17 cellular contexts compared by ENCODE assay signal in genomic region chr11:134901536-134901935, GRCh38.
DNase-seq lines count a peak whose midpoint lies in the region; ATAC-seq and TF ChIP-seq lines count a peak whose summit lies in the region.
"Had no signal": no experiment of that assay in that cellular context is flagged by ENCODE, and none has a peak within 500 bp of the region (broad histone marks: within the 10 kb centered on the region; RNA-seq: fewer than 3 reads in every experiment).

No MANE protein-coding gene starts in this region.

- no peak for TF ChIP-seq CTCF in GM23338 (conservative IDR thresholded peaks at IDR 0.05; ENCODE audit: low read depth in 2 of 2)
- TF ChIP-seq CTCF in esophagus muscularis mucosa (IDR thresholded peaks at IDR 0.05): no peak

- no peak overlapping the region for H3K4ac ChIP-seq in neuronal stem cell (ENCODE audit: low read length)

- H3K4me1 Mint-ChIP-seq in GM23338: peaks cover 10% of the 10 kb centered on the region
- H3K4me1 Mint-ChIP-seq: CD4-positive, CD25-positive, alpha-beta regulatory T cell had no signal

- no peak for TF ChIP-seq EP300 in esophagus muscularis mucosa (IDR thresholded peaks at IDR 0.05)

- H2BK5ac ChIP-seq in neuronal stem cell (ENCODE audit: low read length): no peak overlapping the region

- no peak overlapping the region for H2BK120ac ChIP-seq in neuronal stem cell (ENCODE audit: low read depth, low read length)

- H3K9ac ChIP-seq in HUES6 (ENCODE audit: low read length) (peak overlapping the region; percentile 44), neuronal stem cell (ENCODE audit: low read depth, low read length, poor library complexity) (no peak overlapping the region)
- H3K9ac ChIP-seq: BLaER1 treated with 17β-estradiol and CSF1 and Interleukin-3, amounts not matched to agents 10 nM and 100 nM had no signal

- H4K8ac ChIP-seq in neuronal stem cell (ENCODE audit: low read depth, low read length): no peak overlapping the region

- H3K4me1 ChIP-seq in GM23338 (ENCODE audit: insufficient read depth): no peaks in the 10 kb centered on the region
- peaks cover 5% of the 10 kb centered on the region; the same call in 1 of the 2 replicates for H3K4me1 ChIP-seq in HUES6 (ENCODE audit: control insufficient read depth, insufficient read depth, low read length)
- peaks cover 0 to 14% (median 3%) of the 10 kb centered on the region in 4 donors for H3K4me1 ChIP-seq in esophagus muscularis mucosa
- peaks cover 0 to 3% of the 10 kb centered on the region in 2 donors for H3K4me1 ChIP-seq in neuronal stem cell (ENCODE audit: control insufficient read depth in 2 of 2, insufficient read depth in 1 of 2, low read depth in 1 of 2, low read length in 2 of 2)

- 71% methylated on average over 8 of the region's 8 CpGs for WGBS in esophagus muscularis mucosa
- no CpG with 5 or more reads among the region's 8 CpGs for WGBS in neuronal stem cell (ENCODE audit: extremely low coverage in 2 of 2, insufficient read length in 2 of 2, insufficient replicate concordance in 1 of 2), 2 donors

- H3K9me3 ChIP-seq in HUES6 (ENCODE audit: control insufficient read depth, insufficient read depth, low read depth, low read length): no peaks in the 10 kb centered on the region
- no peaks in the 10 kb centered on the region for H3K9me3 ChIP-seq in esophagus muscularis mucosa
- H3K9me3 ChIP-seq in neuronal stem cell (replicated peaks in 1 of 2; ENCODE audit: control insufficient read depth in 2 of 2, insufficient read depth in 1 of 2, low read depth in 1 of 2, low read length in 2 of 2): no peaks in the 10 kb centered on the region
- H3K9me3 ChIP-seq: BLaER1 treated with 17β-estradiol and CSF1 and Interleukin-3, amounts not matched to agents 10 nM and 100 nM had no signal

- intact Hi-C loops in esophagus muscularis mucosa (cut with DNase I): no loop called here

- H3K23ac ChIP-seq in neuronal stem cell (ENCODE audit: low read depth, low read length, poor library complexity): peak overlapping the region; percentile 20

- no peaks in the 10 kb centered on the region for H3K79me2 ChIP-seq in GM23338 (replicated peaks; ENCODE audit: insufficient read depth)

- no peak for TF ChIP-seq POLR2A in esophagus muscularis mucosa (IDR thresholded peaks at IDR 0.05; ENCODE audit: low read depth)

- H2BK12ac ChIP-seq in neuronal stem cell (ENCODE audit: low read length): peak overlapping the region; percentile 4

- no peak overlapping the region for H3K14ac ChIP-seq in neuronal stem cell (ENCODE audit: low read length)

- no peak overlapping the region for H4K91ac ChIP-seq in neuronal stem cell (ENCODE audit: low read depth, low read length, poor library complexity)

- no peaks in the 10 kb centered on the region for H4K20me1 ChIP-seq in GM23338 (replicated peaks; ENCODE audit: insufficient read depth)
- H4K20me1 ChIP-seq: BLaER1 treated with 17β-estradiol and CSF1 and Interleukin-3, amounts not matched to agents 10 nM and 100 nM had no signal

- H3K4me3 ChIP-seq in GM23338: no peak overlapping the region
- H3K4me3 ChIP-seq in HUES6 (ENCODE audit: low read depth, low read length): no peak overlapping the region
- no peak overlapping the region for H3K4me3 ChIP-seq in esophagus muscularis mucosa
- H3K4me3 ChIP-seq in neuronal stem cell (ENCODE audit: low read length in 2 of 2): no peak overlapping the region
- H3K4me3 ChIP-seq: BLaER1 treated with 17β-estradiol and CSF1 and Interleukin-3, amounts not matched to agents 10 nM and 100 nM; GM12878 had no signal

- no peaks in the 10 kb centered on the region for H3K9me3 Mint-ChIP-seq in GM23338

- peak; percentile 34 for DNase-seq in GM23338 (ENCODE audit: low spot score)
- peak; percentile 66 for DNase-seq in esophagus muscularis mucosa (ENCODE audit: extremely low spot score)
- DNase-seq in neuronal stem cell (ENCODE audit: low spot score): no peak
- no peak for DNase-seq in NCI-H345 (lab: John Stamatoyannopoulos, UW)
- no peak for DNase-seq in COLO829 (ENCODE audit: low spot score)
- no peak for DNase-seq in NOMO-1 treated with DMSO at 0.1 percent for 48 hours (lab: John Stamatoyannopoulos, UW; ENCODE audit: unreplicated experiment)
- no peak for DNase-seq in HK-2 (ENCODE audit: unreplicated experiment)
- DNase-seq: ACHN; Calu3; CD4-positive, CD25-positive, alpha-beta regulatory T cell; DMS 273 treated with DMSO at 0.1 percent for 48 hours; GOT3; IMR-90 had no signal

- peak; percentile 93 for ATAC-seq in GM23338
- ATAC-seq: GM12878, HCT116 had no signal

- H2AFZ ChIP-seq in GM23338 (peak overlapping the region; percentile 86; the same call in 1 of the 2 replicates), neuronal stem cell (ENCODE audit: low read length) (no peak overlapping the region)

- no peak overlapping the region for H3K4me3 Mint-ChIP-seq in GM23338
- H3K4me3 Mint-ChIP-seq: CD4-positive, CD25-positive, alpha-beta regulatory T cell had no signal

- no peaks in the 10 kb centered on the region for H3K36me3 Mint-ChIP-seq in GM23338 (ENCODE audit: low read depth)
- H3K36me3 Mint-ChIP-seq: CD4-positive, CD25-positive, alpha-beta regulatory T cell had no signal

- H3K27me3 Mint-ChIP-seq in GM23338 (ENCODE audit: insufficient read depth, low read depth, poor library complexity): peaks cover 6% of the 10 kb centered on the region

- H3K36me3 ChIP-seq in GM23338 (ENCODE audit: insufficient read depth) (no peaks in the 10 kb centered on the region), HUES6 (ENCODE audit: control insufficient read depth, insufficient read depth, low read length) (no peaks in the 10 kb centered on the region), esophagus muscularis mucosa (no peaks in the 10 kb centered on the region), neuronal stem cell (replicated peaks in 1 of 2; ENCODE audit: control insufficient read depth in 2 of 2, insufficient read depth in 2 of 2, low read length in 2 of 2) (no peaks in the 10 kb centered on the region)
- H3K36me3 ChIP-seq: BLaER1 treated with 17β-estradiol and CSF1 and Interleukin-3, amounts not matched to agents 10 nM and 100 nM had no signal

- no peak overlapping the region for H2BK15ac ChIP-seq in neuronal stem cell (ENCODE audit: low read length)

- H3K4me2 ChIP-seq in GM23338 (no peak overlapping the region), neuronal stem cell (ENCODE audit: insufficient read depth, low read length, poor library complexity, severe bottlenecking) (no peak overlapping the region)
- H3K4me2 ChIP-seq: BLaER1 treated with 17β-estradiol and CSF1 and Interleukin-3, amounts not matched to agents 10 nM and 100 nM had no signal

- H3K18ac ChIP-seq in neuronal stem cell (ENCODE audit: low read length): peak overlapping the region; percentile 15

- H3K27ac ChIP-seq in GM23338 (ENCODE audit: low read depth): no peak overlapping the region
- H3K27ac ChIP-seq in HUES6 (ENCODE audit: low read depth, low read length): no peak overlapping the region
- H3K27ac ChIP-seq in esophagus muscularis mucosa (replicated peaks in 1 of 4): no peak overlapping the region
- H3K27ac ChIP-seq in neuronal stem cell (replicated peaks; ENCODE audit: low read length): no peak overlapping the region
- H3K27ac ChIP-seq: BLaER1 treated with 17β-estradiol and CSF1 and Interleukin-3, amounts not matched to agents 10 nM and 100 nM had no signal

- no peak overlapping the region for H3K27ac Mint-ChIP-seq in GM23338
- H3K27ac Mint-ChIP-seq: CD4-positive, CD25-positive, alpha-beta regulatory T cell had no signal

- H3K9me2 ChIP-seq in GM23338 (ENCODE audit: insufficient read depth): no peaks in the 10 kb centered on the region

- no peak overlapping the region for H2AK5ac ChIP-seq in neuronal stem cell (ENCODE audit: low read depth, low read length)

- no peaks in the 10 kb centered on the region for H3K27me3 ChIP-seq in GM23338 (ENCODE audit: insufficient read depth)
- peaks cover 9% of the 10 kb centered on the region; the same call in 1 of the 2 replicates for H3K27me3 ChIP-seq in HUES6 (ENCODE audit: control insufficient read depth, insufficient read depth, low read length)
- peaks cover 0 to 39% (median 7%) of the 10 kb centered on the region in 4 donors for H3K27me3 ChIP-seq in esophagus muscularis mucosa
- no peaks in the 10 kb centered on the region for H3K27me3 ChIP-seq in neuronal stem cell (ENCODE audit: control insufficient read depth in 3 of 3, insufficient read depth in 3 of 3, low read depth in 1 of 3, low read length in 3 of 3)

- H3K79me1 ChIP-seq in neuronal stem cell (ENCODE audit: low read depth, low read length): no peaks in the 10 kb centered on the region

- no peaks in the 10 kb centered on the region for H3F3A ChIP-seq in GM23338 (replicated peaks; ENCODE audit: low read depth)

TF ChIP-seq in GM23338, 12 proteins besides CTCF, POLR2A, EP300 and RAD21 (continues in another document):
- TF ChIP-seq STAT1 (IDR thresholded peaks at IDR 0.05; ENCODE audit: unreplicated experiment): no peak

Comparison
In these comparisons a context has a peak if more than half of its experiments do, and no peak if none do; other contexts are left out.
1. DNase-seq: peak in GM23338 (single experiment) and esophagus muscularis mucosa (single experiment); none in neuronal stem cell (single experiment), NCI-H345 (single experiment), COLO829 (single experiment), NOMO-1 treated with DMSO at 0.1 percent for 48 hours (single experiment) and HK-2 (single experiment).